In genomic region chr4:152997771-152998487, GRCh38 we compare ENCODE assay signal across 15 cellular contexts.
DNase-seq lines count a peak whose midpoint lies in the region; FAIRE-seq and TF ChIP-seq lines count a peak whose summit lies in the region.
"Had no signal": no experiment of that assay in that cellular context is flagged by ENCODE, and none has a peak within 500 bp of the region (broad histone marks: within the 10 kb centered on the region; RNA-seq: fewer than 3 reads in every experiment).

No MANE protein-coding gene starts in this region.

- WGBS in stomach, 5 donors: 84 to 92% (median 88%) methylated on average over 17 of the region's 17 CpGs

- H3K27me3 Mint-ChIP-seq in type B pancreatic cell: no peaks in the 10 kb centered on the region

- H3K27ac Mint-ChIP-seq in type B pancreatic cell: peak overlapping the region; percentile 82
- H3K27ac Mint-ChIP-seq: activated naive CD8-positive, alpha-beta T cell had no signal

- H3K27me3 ChIP-seq in stomach: no peaks in the 10 kb centered on the region

- H3K4me1 ChIP-seq in kidney (ENCODE audit: control insufficient read depth in 1 of 2, insufficient read depth in 1 of 2, low read depth in 1 of 2, low read length in 2 of 2): no peaks in the 10 kb centered on the region
- peaks cover 6 to 18% (median 12%) of the 10 kb centered on the region in 4 donors for H3K4me1 ChIP-seq in stomach

- H3K9me3 Mint-ChIP-seq in type B pancreatic cell: no peaks in the 10 kb centered on the region
- H3K9me3 Mint-ChIP-seq: central memory CD8-positive, alpha-beta T cell had no signal

- no peak for FAIRE-seq in kidney (lab: Jason Lieb, UNC)
- FAIRE-seq: GM18507 had no signal

- intact Hi-C loops in kidney (cut with DNase I) (no loop called here), stomach (cut with DNase I; ENCODE audit: low total_unique reads) (no loop called here)

- no peaks in the 10 kb centered on the region for H3K9me3 ChIP-seq in kidney (ENCODE audit: control insufficient read depth in 1 of 2, low read length in 2 of 2)
- H3K9me3 ChIP-seq in stomach: no peaks in the 10 kb centered on the region
- H3K9me3 ChIP-seq: SK-N-SH had no signal

- no peak for TF ChIP-seq EP300 in stomach (IDR thresholded peaks at IDR 0.05)

- no peak overlapping the region for H3K4me3 ChIP-seq in kidney (ENCODE audit: low read length in 2 of 2)
- H3K4me3 ChIP-seq in stomach: no peak overlapping the region
- H3K4me3 ChIP-seq in coronary artery: no peak overlapping the region

- H3K27ac ChIP-seq in VCaP (peak overlapping the region; percentile 99; the same call in 1 of the 2 replicates), kidney (ENCODE audit: low read depth in 2 of 2, low read length in 2 of 2) (no peak overlapping the region), stomach (no peak overlapping the region), coronary artery (no peak overlapping the region)

- H3K36me3 Mint-ChIP-seq in type B pancreatic cell: no peaks in the 10 kb centered on the region
- H3K36me3 Mint-ChIP-seq: activated naive CD8-positive, alpha-beta T cell had no signal

- TF ChIP-seq POLR2A in stomach (IDR thresholded peaks at IDR 0.05): no peak

- TF ChIP-seq CTCF in VCaP (conservative IDR thresholded peaks at IDR 0.05): no peak
- no peak for TF ChIP-seq CTCF in kidney (IDR thresholded peaks at IDR 0.05; ENCODE audit: borderline replicate concordance, extremely low read depth, insufficient read depth)
- TF ChIP-seq CTCF in type B pancreatic cell (conservative IDR thresholded peaks at IDR 0.05): no peak
- no peak for TF ChIP-seq CTCF in stomach (IDR thresholded peaks at IDR 0.05)
- no peak for TF ChIP-seq CTCF in coronary artery (IDR thresholded peaks at IDR 0.05)

- no peaks in the 10 kb centered on the region for H3K36me3 ChIP-seq in kidney (ENCODE audit: control insufficient read depth in 1 of 2, insufficient read depth in 2 of 2, low read length in 2 of 2)
- H3K36me3 ChIP-seq in stomach: no peaks in the 10 kb centered on the region

- peak; percentile 47 for DNase-seq in SIG-M5 treated with dmso at 0.1 percent for 504 hours (lab: John Stamatoyannopoulos, UW; ENCODE audit: unreplicated experiment)
- DNase-seq in SIG-M5 (lab: John Stamatoyannopoulos, UW): no peak
- DNase-seq in kidney: peak; percentile 81
- DNase-seq in type B pancreatic cell (ENCODE audit: extremely low spot score, unreplicated experiment): no peak
- DNase-seq in stomach: no peak
- no peak for DNase-seq in cerebellar cortex (ENCODE audit: low spot score)
- DNase-seq in coronary artery (ENCODE audit: low spot score): no peak
- DNase-seq: hippocampal formation, Kasumi-1, NCI-H187, SK-N-SH had no signal

- peaks cover 43% of the 10 kb centered on the region for H3K4me1 Mint-ChIP-seq in type B pancreatic cell (ENCODE audit: unreplicated experiment)
- H3K4me1 Mint-ChIP-seq: central memory CD8-positive, alpha-beta T cell had no signal

- H3K4me3 Mint-ChIP-seq in type B pancreatic cell: peak overlapping the region; percentile 67
- H3K4me3 Mint-ChIP-seq: activated naive CD8-positive, alpha-beta T cell; central memory CD8-positive, alpha-beta T cell had no signal

- no peak overlapping the region for H3K9ac ChIP-seq in kidney (ENCODE audit: low read length in 2 of 2)
- H3K9ac ChIP-seq: SK-N-SH had no signal

Comparison
In these comparisons a context has a peak if more than half of its experiments do, and no peak if none do; other contexts are left out.
1. DNase-seq: peak in SIG-M5 treated with dmso at 0.1 percent for 504 hours (single experiment) and kidney (single experiment); none in SIG-M5 (single experiment), type B pancreatic cell (single experiment), stomach (single experiment), cerebellar cortex (single experiment) and coronary artery (single experiment).